ENCODE assay signal across 27 cellular contexts in genomic region chr2:238406998-238407285, GRCh38.
"Had no signal": no experiment of that assay in that cellular context is flagged by ENCODE, and none has a peak within 500 bp of the region (broad histone marks: within the 10 kb centered on the region; RNA-seq: fewer than 3 reads in every experiment).

No MANE protein-coding gene starts in this region.

- DNase-seq: activated CD4-positive, alpha-beta memory T cell treated with anti-CD3 and anti-CD28 coated beads, Interleukin-2, amount 10 ng/mL, durations not matched to agents 7 days and 5 days; activated CD4-positive, alpha-beta T cell treated with anti-CD3 and anti-CD28 coated beads for 1 hour; activated CD4-positive, alpha-beta T cell treated with anti-CD3 and anti-CD28 coated beads for 4 hours; activated CD4-positive, alpha-beta T cell treated with anti-CD3 and anti-CD28 coated beads, Interleukin-2, amount 10 ng/mL, durations not matched to agents 7 days and 5 days; activated CD4-positive, alpha-beta T cell treated with anti-CD3 and anti-CD28 coated beads, Interleukin-2, amount 50 U/mL, for 4 hours; activated CD8-positive, alpha-beta memory T cell treated with anti-CD3 and anti-CD28 coated beads, Interleukin-2, amount 50 U/mL, for 48 hours; activated gamma-delta T cell; activated naive CD4-positive, alpha-beta T cell; activated naive CD4-positive, alpha-beta T cell treated with anti-CD3 and anti-CD28 coated beads, Interleukin-2, amount 10 ng/mL, durations not matched to agents 7 days and 5 days; activated T-cell treated with anti-CD3 and anti-CD28 coated beads for 4 hours; activated T-cell treated with anti-CD3 and anti-CD28 coated beads, Interleukin-2, amount 50 U/mL, for 24 hours; activated T-cell treated with anti-CD3 and anti-CD28 coated beads, Interleukin-2, amount 50 U/mL, for 72 hours; amniotic stem cell; anterior cingulate cortex; brain microvascular endothelial cell; dorsolateral prefrontal cortex; effector memory CD4-positive, alpha-beta T cell; endodermal cell; T-helper 2 cell had no signal

- FAIRE-seq: astrocyte, bronchial epithelial cell, frontal cortex, TTC549 had no signal

- H3K27me3 ChIP-seq: brain microvascular endothelial cell, dorsolateral prefrontal cortex, esophagus muscularis mucosa had no signal

- H3K4me1 ChIP-seq: esophagus muscularis mucosa had no signal

- H3K4me3 ChIP-seq: coronary artery, dorsolateral prefrontal cortex, esophagus muscularis mucosa had no signal

- ATAC-seq: activated T-cell treated with anti-CD3 and anti-CD28 coated beads, Interleukin-2, amount 50 U/mL, for 72 hours; WTC11 had no signal

- H3K27ac ChIP-seq: brain microvascular endothelial cell, coronary artery, dorsolateral prefrontal cortex, esophagus muscularis mucosa, VCaP had no signal

- H3K9me3 ChIP-seq: esophagus muscularis mucosa had no signal

- H3K36me3 ChIP-seq: brain microvascular endothelial cell had no signal
